7 cellular contexts compared by ENCODE assay signal in genomic region chr1:38835230-38835827, GRCh38. TPM values are rescaled to one million over a fixed set of nuclear protein-coding genes. Genes with fewer than 3 reads are reported as not detected.
DNase-seq lines count a peak whose midpoint lies in the region; ATAC-seq and TF ChIP-seq lines count a peak whose summit lies in the region.

No MANE protein-coding gene starts in this region.

- no peak overlapping the region for H3K27ac Mint-ChIP-seq in activated CD4-positive, alpha-beta T cell treated with anti-CD3 and anti-CD28 coated beads, Interleukin-2, amount 10 ng/mL, durations not matched to agents 24 days and 14 days
- no peak overlapping the region for H3K27ac Mint-ChIP-seq in nephron

- H3K9me3 ChIP-seq in fibroblast of lung (ENCODE audit: control insufficient read depth, insufficient read depth, low read depth, low read length) = no peaks in the 10 kb centered on the region

- peak; percentile 59 for ATAC-seq in HG03460 (IDR thresholded peaks at IDR 0.05; ENCODE audit: unreplicated experiment)

- no peak overlapping the region for H3K27ac ChIP-seq in fibroblast of lung (ENCODE audit: insufficient read depth, low read length)

- H3K36me3 Mint-ChIP-seq in activated CD4-positive, alpha-beta T cell treated with anti-CD3 and anti-CD28 coated beads, Interleukin-2, amount 10 ng/mL, durations not matched to agents 24 days and 14 days (ENCODE audit: low read depth) = peaks cover 16% of the 10 kb centered on the region
- H3K36me3 Mint-ChIP-seq in nephron (ENCODE audit: low read depth) = peaks cover 22% of the 10 kb centered on the region

- peaks cover 2% of the 10 kb centered on the region for H3K4me1 Mint-ChIP-seq in activated CD4-positive, alpha-beta T cell treated with anti-CD3 and anti-CD28 coated beads, Interleukin-2, amount 10 ng/mL, durations not matched to agents 24 days and 14 days
- H3K4me1 Mint-ChIP-seq in nephron = peaks cover 3% of the 10 kb centered on the region

- no peak overlapping the region for H3K4me2 ChIP-seq in fibroblast of lung (ENCODE audit: extremely low read depth, insufficient read depth, low read length)

- H3K27me3 ChIP-seq in fibroblast of lung (ENCODE audit: control insufficient read depth, insufficient read depth, low read length) = no peaks in the 10 kb centered on the region

- H3K9ac ChIP-seq in fibroblast of lung (ENCODE audit: insufficient read depth, low read length) = no peak overlapping the region

- H3K79me2 ChIP-seq in fibroblast of lung (ENCODE audit: control insufficient read depth, insufficient read depth, low read length) = no peaks in the 10 kb centered on the region

- DNase-seq in GF-D8 (lab: John Stamatoyannopoulos, UW) (peak; percentile 80), NCI-H524 (lab: John Stamatoyannopoulos, UW) (peak; percentile 48 to 79), fibroblast of lung (ENCODE audit: low read depth in 2 of 2) (peak; percentile 77 to 90)
- DNase-seq in activated CD4-positive, alpha-beta T cell treated with anti-CD3 and anti-CD28 coated beads, Interleukin-2, amount 10 ng/mL, durations not matched to agents 24 days and 14 days = peak; percentile 88
- no peak for DNase-seq in effector CD8-positive, alpha-beta T cell (lab: John Stamatoyannopoulos, UW)

- no peak overlapping the region for H2AFZ ChIP-seq in fibroblast of lung (ENCODE audit: low read length)

- H3K4me3 ChIP-seq in fibroblast of lung (replicated peaks in 1 of 4; ENCODE audit: control extremely low read depth in 1 of 4, insufficient read depth in 1 of 4, low read depth in 3 of 4, low read length in 4 of 4) = no peak overlapping the region

- no peaks in the 10 kb centered on the region for H3K9me3 Mint-ChIP-seq in activated CD4-positive, alpha-beta T cell treated with anti-CD3 and anti-CD28 coated beads, Interleukin-2, amount 10 ng/mL, durations not matched to agents 24 days and 14 days
- H3K9me3 Mint-ChIP-seq in nephron = no peaks in the 10 kb centered on the region

- intact Hi-C loops in activated CD4-positive, alpha-beta T cell treated with anti-CD3 and anti-CD28 coated beads, Interleukin-2, amount 10 ng/mL, durations not matched to agents 24 days and 14 days (cut with micrococcal nuclease) = no loop called here

- TF ChIP-seq CTCF in fibroblast of lung (conservative IDR thresholded peaks at IDR 0.05 in 1 of 2, IDR thresholded peaks at IDR 0.05 in 1 of 2; ENCODE audit: low read depth in 1 of 2, low read length in 2 of 2) = peak; percentile 74 to 82
- peak; percentile 82 to 92 (median 89) for TF ChIP-seq CTCF in nephron (IDR thresholded peaks at IDR 0.05; ENCODE audit: unreplicated experiment in 3 of 3)

- H3K27me3 Mint-ChIP-seq in activated CD4-positive, alpha-beta T cell treated with anti-CD3 and anti-CD28 coated beads, Interleukin-2, amount 10 ng/mL, durations not matched to agents 24 days and 14 days = peaks cover 19% of the 10 kb centered on the region
- peaks cover 16% of the 10 kb centered on the region for H3K27me3 Mint-ChIP-seq in nephron (ENCODE audit: low read depth)

- no peaks in the 10 kb centered on the region for H4K20me1 ChIP-seq in fibroblast of lung (ENCODE audit: control insufficient read depth, extremely low read depth, insufficient read depth, low read length)

- H3K36me3 ChIP-seq in fibroblast of lung (ENCODE audit: control insufficient read depth, insufficient read depth, low read length) = no peaks in the 10 kb centered on the region

- H3K4me1 ChIP-seq in fibroblast of lung (ENCODE audit: control insufficient read depth, extremely low read depth, insufficient read depth, low read length) = no peaks in the 10 kb centered on the region

- H3K4me3 Mint-ChIP-seq in activated CD4-positive, alpha-beta T cell treated with anti-CD3 and anti-CD28 coated beads, Interleukin-2, amount 10 ng/mL, durations not matched to agents 24 days and 14 days = no peak overlapping the region
- H3K4me3 Mint-ChIP-seq in nephron = no peak overlapping the region

RNA-seq across cellular contexts. Expression of gene RRAGC, which starts 24.2 kb away (rescaled TPM):
- 10.9 and 11.0 TPM in 2 replicates for total RNA-seq in activated CD4-positive, alpha-beta T cell treated with anti-CD3 and anti-CD28 coated beads, Interleukin-2, amount 10 ng/mL, durations not matched to agents 24 days and 14 days
- total RNA-seq in fibroblast of lung = 21.1 and 27.4 TPM in 2 replicates
- 47.2 and 53.4 TPM in 2 replicates for polyA plus RNA-seq in fibroblast of lung
- polyA plus RNA-seq in fibroblast of lung (2012) = 50.9 and 56.4 TPM in 2 replicates
- polyA minus RNA-seq in fibroblast of lung (ENCODE audit: low replicate concordance) = 10.6 and 12.4 TPM in 2 replicates

RNA-seq across cellular contexts. Expression of gene MYCBP, which starts 37.8 kb away (rescaled TPM):
- total RNA-seq in activated CD4-positive, alpha-beta T cell treated with anti-CD3 and anti-CD28 coated beads, Interleukin-2, amount 10 ng/mL, durations not matched to agents 24 days and 14 days = 35.1 and 40.7 TPM in 2 replicates
- total RNA-seq in fibroblast of lung = 2.1 and 4.0 TPM in 2 replicates
- 12.5 and 14.2 TPM in 2 replicates for polyA plus RNA-seq in fibroblast of lung
- polyA plus RNA-seq in fibroblast of lung (2012) = 10.1 and 11.0 TPM in 2 replicates
- polyA minus RNA-seq in fibroblast of lung (ENCODE audit: low replicate concordance) = 2.7 and 5.8 TPM in 2 replicates

RNA-seq across cellular contexts. Expression of gene GJA9, which starts 46.1 kb away (rescaled TPM):
- not detected in 2 replicates for total RNA-seq in activated CD4-positive, alpha-beta T cell treated with anti-CD3 and anti-CD28 coated beads, Interleukin-2, amount 10 ng/mL, durations not matched to agents 24 days and 14 days
- total RNA-seq in fibroblast of lung = under 0.01 TPM in 1 of 2 replicates, not detected in the other
- 0.02 TPM in 1 of 2 replicates, not detected in the other for polyA plus RNA-seq in fibroblast of lung
- 0.07 TPM in 1 of 2 replicates, not detected in the other for polyA plus RNA-seq in fibroblast of lung (2012)
- not detected in 2 replicates for polyA minus RNA-seq in fibroblast of lung (ENCODE audit: low replicate concordance)
